Comparison of ENCODE assay signal across 23 cellular contexts in genomic region chr4:111744847-111745246, GRCh38.
"Had no signal": no experiment of that assay in that cellular context is flagged by ENCODE, and none has a peak within 500 bp of the region (broad histone marks: within the 10 kb centered on the region; RNA-seq: fewer than 3 reads in every experiment).

No MANE protein-coding gene starts in this region.

- H3K4me3 Mint-ChIP-seq: naive thymus-derived CD8-positive, alpha-beta T cell; nephron; neural crest cell; stimulated activated memory B cell treated with anti-CD40 and anti-IgM and Interleukin-4, amounts not matched to agents 10 μg/mL and 1 μg/mL and 100 μg/mL, for 72 hours; stimulated activated naive CD8-positive, alpha-beta T cell treated with anti-CD3 and anti-CD28 coated beads, Interleukin-15, amount 100 ng/mL, for 72 hours; type B pancreatic cell had no signal

- H3K27me3 ChIP-seq: right atrium auricular region, right lobe of liver, spleen, tibial nerve, uterus had no signal

- H2AFZ ChIP-seq: parathyroid adenoma had no signal

- H3K36me3 Mint-ChIP-seq: naive thymus-derived CD8-positive, alpha-beta T cell; stimulated activated memory B cell treated with anti-CD40 and anti-IgM and Interleukin-4, amounts not matched to agents 10 μg/mL and 1 μg/mL and 100 μg/mL, for 72 hours; type B pancreatic cell had no signal

- H3K27ac Mint-ChIP-seq: naive thymus-derived CD8-positive, alpha-beta T cell; nephron; stimulated activated memory B cell treated with anti-CD40 and anti-IgM and Interleukin-4, amounts not matched to agents 10 μg/mL and 1 μg/mL and 100 μg/mL, for 72 hours; stimulated activated naive CD8-positive, alpha-beta T cell treated with anti-CD3 and anti-CD28 coated beads, Interleukin-15, amount 100 ng/mL, for 72 hours; type B pancreatic cell had no signal

- H3K4me1 ChIP-seq: lower lobe of right lung, parathyroid adenoma, right atrium auricular region, spleen, tibial nerve, uterus had no signal

- ATAC-seq: left cardiac atrium; left lobe of liver; lower lobe of right lung; naive thymus-derived CD8-positive, alpha-beta T cell; stimulated activated memory B cell treated with anti-CD40 and anti-IgM and Interleukin-4, amounts not matched to agents 10 μg/mL and 1 μg/mL and 100 μg/mL, for 72 hours; stimulated activated naive CD8-positive, alpha-beta T cell treated with anti-CD3 and anti-CD28 coated beads, Interleukin-15, amount 100 ng/mL, for 72 hours had no signal

- DNase-seq: hippocampal formation; kidney glomerular epithelial cell; left cardiac atrium; lower lobe of right lung; mammary epithelial cell; mesenchymal stem cell; naive thymus-derived CD8-positive, alpha-beta T cell; nucleus accumbens; right lobe of liver; spleen; stimulated activated CD4-positive, alpha-beta T cell treated with anti-CD3 and anti-CD28 coated beads, Interleukin-4, amount 100 ng/mL, for 24 hours; stimulated activated naive CD4-positive, alpha-beta T cell treated with Interleukin-2 at 50 U/mL for 16 hours; stimulated activated naive CD8-positive, alpha-beta T cell treated with anti-CD3 and anti-CD28 coated beads, Interleukin-15, amount 100 ng/mL, for 72 hours; substantia nigra; uterus had no signal

- H3K9me3 ChIP-seq: lower lobe of right lung, right atrium auricular region, right lobe of liver, spleen, tibial nerve, uterus had no signal

- H3K27ac ChIP-seq: lower lobe of right lung, parathyroid adenoma, right atrium auricular region, right lobe of liver, spleen, tibial nerve, uterus had no signal

- H3K27me3 Mint-ChIP-seq: stimulated activated memory B cell treated with anti-CD40 and anti-IgM and Interleukin-4, amounts not matched to agents 10 μg/mL and 1 μg/mL and 100 μg/mL, for 72 hours; stimulated activated naive CD8-positive, alpha-beta T cell treated with anti-CD3 and anti-CD28 coated beads, Interleukin-15, amount 100 ng/mL, for 72 hours had no signal

- H3K9me3 Mint-ChIP-seq: nephron; neural crest cell; stimulated activated memory B cell treated with anti-CD40 and anti-IgM and Interleukin-4, amounts not matched to agents 10 μg/mL and 1 μg/mL and 100 μg/mL, for 72 hours; stimulated activated naive CD8-positive, alpha-beta T cell treated with anti-CD3 and anti-CD28 coated beads, Interleukin-15, amount 100 ng/mL, for 72 hours; type B pancreatic cell had no signal

- H3K4me3 ChIP-seq: lower lobe of right lung, right atrium auricular region, right lobe of liver, spleen, tibial nerve, uterus had no signal

- H3K4me1 Mint-ChIP-seq: naive thymus-derived CD8-positive, alpha-beta T cell; nephron; neural crest cell; stimulated activated memory B cell treated with anti-CD40 and anti-IgM and Interleukin-4, amounts not matched to agents 10 μg/mL and 1 μg/mL and 100 μg/mL, for 72 hours; stimulated activated naive CD8-positive, alpha-beta T cell treated with anti-CD3 and anti-CD28 coated beads, Interleukin-15, amount 100 ng/mL, for 72 hours had no signal

- H3K36me3 ChIP-seq: lower lobe of right lung, right atrium auricular region, right lobe of liver, spleen, tibial nerve, uterus had no signal

- H3K79me2 ChIP-seq: parathyroid adenoma had no signal
